ENCODE assay signal across 8 cellular contexts in the genomic region with DNA sequence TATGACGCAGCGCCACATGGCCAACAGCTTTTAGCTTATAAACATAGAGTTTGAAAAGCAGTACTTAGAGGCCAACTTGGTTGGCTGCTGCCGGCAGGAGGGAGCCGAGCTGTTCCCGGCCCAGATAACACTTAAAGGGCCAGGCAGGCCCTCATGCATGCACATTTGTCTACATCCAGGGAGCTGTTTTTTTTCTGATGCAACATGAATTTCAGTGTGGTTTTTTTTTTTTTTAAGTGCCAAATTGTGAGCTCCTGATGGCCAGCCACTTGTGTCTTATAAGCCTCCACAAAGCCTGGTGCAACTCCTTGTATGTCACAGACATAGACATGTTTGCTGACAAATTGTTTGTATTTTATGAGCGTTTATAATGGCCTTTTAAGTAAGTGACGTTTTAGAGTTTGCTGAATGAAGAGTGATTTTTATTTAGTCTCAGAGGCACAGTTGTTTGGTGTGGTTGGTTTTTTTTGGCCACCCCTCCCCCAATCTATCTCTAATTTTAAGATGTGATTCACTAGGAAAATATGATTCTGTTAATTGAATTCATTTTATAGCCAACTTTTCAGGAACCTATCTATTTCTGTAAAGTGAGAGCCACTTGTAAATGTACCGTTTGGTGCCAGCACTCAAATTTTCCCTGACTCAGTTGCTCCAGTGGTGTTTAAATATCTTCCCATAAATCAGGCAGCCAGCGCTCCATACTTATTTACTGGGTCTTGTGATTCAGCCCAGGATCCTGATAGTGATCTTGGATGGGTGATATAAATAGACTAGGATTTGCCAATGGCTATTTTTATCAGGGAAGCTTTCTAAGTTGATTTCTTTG.
A peak's percentile ranks its signal among the peaks of the same experiment; 100 is the strongest.
DNase-seq lines count a peak whose midpoint lies in the region; ATAC-seq and TF ChIP-seq lines count a peak whose summit lies in the region.

No MANE protein-coding gene starts in this region.

- no peak overlapping the region for H3K27ac Mint-ChIP-seq in activated T-helper 1 cell treated with anti-CD3 and anti-CD28 coated beads, Interleukin-12 subunit alpha, Interleukin-12 subunit beta, Interleukin-2, Interleukin-4 antibody, amounts not matched to agents 30 ng/mL and 10 ng/mL and 1 ng/mL, durations not matched to agents 14 hours and 24 hours and 36 hours

- ATAC-seq in GM21528 (IDR thresholded peaks at IDR 0.05; ENCODE audit: low FRiP score, unreplicated experiment) = no peak
- no peak for ATAC-seq in HG02642 (IDR thresholded peaks at IDR 0.05; ENCODE audit: poor library complexity, unreplicated experiment)

- H3K4me3 ChIP-seq in muscle layer of duodenum (ENCODE audit: low read depth in 1 of 2, low read length in 2 of 2) = peak overlapping the region in 1 of 2 donors; percentile 8

- H3K9me3 ChIP-seq in muscle layer of duodenum (ENCODE audit: control insufficient read depth in 1 of 2, low read length in 2 of 2) = no peaks in the 10 kb centered on the region

- no peaks in the 10 kb centered on the region for H3K36me3 Mint-ChIP-seq in activated T-helper 1 cell treated with anti-CD3 and anti-CD28 coated beads, Interleukin-12 subunit alpha, Interleukin-12 subunit beta, Interleukin-2, Interleukin-4 antibody, amounts not matched to agents 30 ng/mL and 10 ng/mL and 1 ng/mL, durations not matched to agents 14 hours and 24 hours and 36 hours (ENCODE audit: low read depth)

- no peak overlapping the region for H3K4me3 Mint-ChIP-seq in activated T-helper 1 cell treated with anti-CD3 and anti-CD28 coated beads, Interleukin-12 subunit alpha, Interleukin-12 subunit beta, Interleukin-2, Interleukin-4 antibody, amounts not matched to agents 30 ng/mL and 10 ng/mL and 1 ng/mL, durations not matched to agents 14 hours and 24 hours and 36 hours

- H3K9me3 Mint-ChIP-seq in activated T-helper 1 cell treated with anti-CD3 and anti-CD28 coated beads, Interleukin-12 subunit alpha, Interleukin-12 subunit beta, Interleukin-2, Interleukin-4 antibody, amounts not matched to agents 30 ng/mL and 10 ng/mL and 1 ng/mL, durations not matched to agents 14 hours and 24 hours and 36 hours = no peaks in the 10 kb centered on the region

- H3K27ac ChIP-seq in muscle layer of duodenum (ENCODE audit: low read length) = peak overlapping the region; percentile 56

- H3K27me3 Mint-ChIP-seq in activated T-helper 1 cell treated with anti-CD3 and anti-CD28 coated beads, Interleukin-12 subunit alpha, Interleukin-12 subunit beta, Interleukin-2, Interleukin-4 antibody, amounts not matched to agents 30 ng/mL and 10 ng/mL and 1 ng/mL, durations not matched to agents 14 hours and 24 hours and 36 hours (ENCODE audit: insufficient read depth) = no peaks in the 10 kb centered on the region

- intact Hi-C loops in activated T-helper 1 cell treated with anti-CD3 and anti-CD28 coated beads, Interleukin-12 subunit alpha, Interleukin-12 subunit beta, Interleukin-2, Interleukin-4 antibody, amounts not matched to agents 30 ng/mL and 10 ng/mL and 1 ng/mL, durations not matched to agents 14 hours and 24 hours and 36 hours (cut with micrococcal nuclease) = no loop called here

- no peak for TF ChIP-seq CTCF in GM13976 (IDR thresholded peaks at IDR 0.05; ENCODE audit: borderline replicate concordance, control extremely low read depth, extremely low read depth, insufficient read depth, missing control alignments)

- peaks cover 7% of the 10 kb centered on the region for H3K4me1 Mint-ChIP-seq in activated T-helper 1 cell treated with anti-CD3 and anti-CD28 coated beads, Interleukin-12 subunit alpha, Interleukin-12 subunit beta, Interleukin-2, Interleukin-4 antibody, amounts not matched to agents 30 ng/mL and 10 ng/mL and 1 ng/mL, durations not matched to agents 14 hours and 24 hours and 36 hours (ENCODE audit: low read depth)

- H3K36me3 ChIP-seq in muscle layer of duodenum (ENCODE audit: control insufficient read depth in 1 of 2, insufficient read depth in 2 of 2, low read length in 2 of 2) = no peaks in the 10 kb centered on the region

- DNase-seq in GM04504 (ENCODE audit: low read depth) = peak; percentile 73
- DNase-seq in NCI-H774 (lab: John Stamatoyannopoulos, UW) = peak; percentile 44
- DNase-seq in erythroblast (lab: John Stamatoyannopoulos, UW) = peak; percentile 50 to 54
- no peak for DNase-seq in GM13976 (ENCODE audit: low spot score)
- DNase-seq in activated T-helper 1 cell treated with anti-CD3 and anti-CD28 coated beads, Interleukin-12 subunit alpha, Interleukin-12 subunit beta, Interleukin-2, Interleukin-4 antibody, amounts not matched to agents 30 ng/mL and 10 ng/mL and 1 ng/mL, durations not matched to agents 14 hours and 24 hours and 36 hours (ENCODE audit: low spot score) = no peak

- H3K27me3 ChIP-seq in muscle layer of duodenum (ENCODE audit: low read depth, low read length) = no peaks in the 10 kb centered on the region

- no peak for TF ChIP-seq POLR2A in erythroblast (IDR thresholded peaks at IDR 0.05; ENCODE audit: low read length)

- peaks cover 16 to 27% of the 10 kb centered on the region in 2 donors for H3K4me1 ChIP-seq in muscle layer of duodenum (ENCODE audit: control insufficient read depth in 1 of 2, insufficient read depth in 2 of 2, low read length in 2 of 2)

- in situ Hi-C loops in GM13976 (cut with MboI; ENCODE audit: low sequenced_read_pairs, unreplicated experiment) = no loop called here

Comparison
In these comparisons a context has a peak if more than half of its experiments do, and no peak if none do; other contexts are left out.
1. DNase-seq: peak in GM04504 (single experiment), NCI-H774 (single experiment) and erythroblast (2 of 2); none in GM13976 (single experiment) and activated T-helper 1 cell treated with anti-CD3 and anti-CD28 coated beads, Interleukin-12 subunit alpha, Interleukin-12 subunit beta, Interleukin-2, Interleukin-4 antibody, amounts not matched to agents 30 ng/mL and 10 ng/mL and 1 ng/mL, durations not matched to agents 14 hours and 24 hours and 36 hours (single experiment).